24 cellular contexts compared by ENCODE assay signal in genomic region chr2:217092710-217093379, GRCh38.
DNase-seq lines count a peak whose midpoint lies in the region; ATAC-seq, FAIRE-seq and TF ChIP-seq lines count a peak whose summit lies in the region.
"Had no signal": no experiment of that assay in that cellular context is flagged by ENCODE, and none has a peak within 500 bp of the region (broad histone marks: within the 10 kb centered on the region; RNA-seq: fewer than 3 reads in every experiment).

No MANE protein-coding gene starts in this region.

- peak; percentile 82 for FAIRE-seq in urothelium cell line (lab: Jason Lieb, UNC)
- FAIRE-seq: A549, GM19239, pancreas had no signal

- no peak overlapping the region for H3K4me3 Mint-ChIP-seq in activated naive CD4-positive, alpha-beta T cell treated with anti-CD3 and anti-CD28 coated beads, Interleukin-2, amount 10 ng/mL, durations not matched to agents 7 days and 5 days
- H3K4me3 Mint-ChIP-seq in chondrocyte (ENCODE audit: unreplicated experiment): no peak overlapping the region
- H3K4me3 Mint-ChIP-seq: CD14-positive monocyte; T-helper 2 cell treated with Interferon-gamma antibody and Interleukin-4, amounts not matched to agents 5 μg/mL and 100 μg/mL, for 36 hours had no signal

- H3K4me1 Mint-ChIP-seq in activated naive CD4-positive, alpha-beta T cell treated with anti-CD3 and anti-CD28 coated beads, Interleukin-2, amount 10 ng/mL, durations not matched to agents 7 days and 5 days: peaks cover 23% of the 10 kb centered on the region
- H3K4me1 Mint-ChIP-seq in chondrocyte (ENCODE audit: low read depth): peaks cover 14% of the 10 kb centered on the region

- TF ChIP-seq CTCF in VCaP (conservative IDR thresholded peaks at IDR 0.05) (no peak), chondrocyte (IDR thresholded peaks at IDR 0.05) (no peak)

- H3K27ac Mint-ChIP-seq in activated naive CD4-positive, alpha-beta T cell treated with anti-CD3 and anti-CD28 coated beads, Interleukin-2, amount 10 ng/mL, durations not matched to agents 7 days and 5 days: peak overlapping the region; percentile 8
- H3K27ac Mint-ChIP-seq in chondrocyte (ENCODE audit: unreplicated experiment): no peak overlapping the region
- H3K27ac Mint-ChIP-seq: CD14-positive monocyte; T-helper 2 cell treated with Interferon-gamma antibody and Interleukin-4, amounts not matched to agents 5 μg/mL and 100 μg/mL, for 36 hours had no signal

- peak; percentile 78 for ATAC-seq in left ventricle myocardium superior
- ATAC-seq: A549; lower lobe of right lung; stimulated activated naive CD8-positive, alpha-beta T cell treated with anti-CD3 and anti-CD28 coated beads, Interleukin-15, Interleukin-2, amounts not matched to agents 100 U/mL and 50 U/mL, for 24 hours had no signal

- CTCF ChIA-PET in activated naive CD4-positive, alpha-beta T cell treated with anti-CD3 and anti-CD28 coated beads, Interleukin-2, amount 10 ng/mL, durations not matched to agents 7 days and 5 days (lab: Charles Lee): no interaction called here

- peaks cover 24% of the 10 kb centered on the region for H3K27me3 Mint-ChIP-seq in activated naive CD4-positive, alpha-beta T cell treated with anti-CD3 and anti-CD28 coated beads, Interleukin-2, amount 10 ng/mL, durations not matched to agents 7 days and 5 days
- H3K27me3 Mint-ChIP-seq in chondrocyte (ENCODE audit: low read depth): no peaks in the 10 kb centered on the region

- intact Hi-C loops in left ventricle myocardium superior (cut with micrococcal nuclease): no loop called here

- H3K9me3 Mint-ChIP-seq in activated naive CD4-positive, alpha-beta T cell treated with anti-CD3 and anti-CD28 coated beads, Interleukin-2, amount 10 ng/mL, durations not matched to agents 7 days and 5 days: no peaks in the 10 kb centered on the region
- H3K9me3 Mint-ChIP-seq in chondrocyte (ENCODE audit: low read depth): peaks cover 6% of the 10 kb centered on the region
- H3K9me3 Mint-ChIP-seq: CD14-positive monocyte; T-helper 2 cell treated with Interferon-gamma antibody and Interleukin-4, amounts not matched to agents 5 μg/mL and 100 μg/mL, for 36 hours had no signal

- H3K27ac ChIP-seq in VCaP: peak overlapping the region; percentile 67
- H3K27ac ChIP-seq: A549, lower lobe of right lung, pancreas, PC-9, SJSA1, upper lobe of left lung had no signal

- no peak for DNase-seq in activated naive CD4-positive, alpha-beta T cell treated with anti-CD3 and anti-CD28 coated beads, Interleukin-2, amount 10 ng/mL, durations not matched to agents 7 days and 5 days
- DNase-seq in activated naive CD4-positive, alpha-beta T cell treated with Interleukin-2 at 50 U/mL for 16 hours: no peak
- peak; percentile 45 for DNase-seq in left ventricle myocardium superior
- no peak for DNase-seq in urothelium cell line (ENCODE audit: low spot score)
- no peak for DNase-seq in chondrocyte (ENCODE audit: low spot score)
- no peak for DNase-seq in HuH-7.5 (ENCODE audit: low spot score)
- no peak for DNase-seq in activated CD8-positive, alpha-beta memory T cell treated with anti-CD3 and anti-CD28 coated beads for 24 hours
- DNase-seq: activated CD4-positive, alpha-beta T cell treated with anti-CD3 and anti-CD28 coated beads for 48 hours; activated CD8-positive, alpha-beta memory T cell treated with anti-CD3 and anti-CD28 coated beads, Interleukin-2, amount 50 U/mL, for 4 hours; GDM1; GOT3; lower lobe of right lung; NCI-H1417 treated with DMSO at 0.1 percent for 48 hours; NCI-H748 treated with DMSO at 0.1 percent for 48 hours; pancreas; PC-9; stimulated activated naive CD8-positive, alpha-beta T cell treated with anti-CD3 and anti-CD28 coated beads, Interleukin-15, Interleukin-2, amounts not matched to agents 100 U/mL and 50 U/mL, for 24 hours; upper lobe of left lung had no signal

- H3K36me3 Mint-ChIP-seq in activated naive CD4-positive, alpha-beta T cell treated with anti-CD3 and anti-CD28 coated beads, Interleukin-2, amount 10 ng/mL, durations not matched to agents 7 days and 5 days: no peaks in the 10 kb centered on the region
- peaks cover 1% of the 10 kb centered on the region for H3K36me3 Mint-ChIP-seq in chondrocyte (ENCODE audit: low read depth)
- H3K36me3 Mint-ChIP-seq: CD14-positive monocyte had no signal
